ENCODE assay signal across 14 cellular contexts in the genomic region with DNA sequence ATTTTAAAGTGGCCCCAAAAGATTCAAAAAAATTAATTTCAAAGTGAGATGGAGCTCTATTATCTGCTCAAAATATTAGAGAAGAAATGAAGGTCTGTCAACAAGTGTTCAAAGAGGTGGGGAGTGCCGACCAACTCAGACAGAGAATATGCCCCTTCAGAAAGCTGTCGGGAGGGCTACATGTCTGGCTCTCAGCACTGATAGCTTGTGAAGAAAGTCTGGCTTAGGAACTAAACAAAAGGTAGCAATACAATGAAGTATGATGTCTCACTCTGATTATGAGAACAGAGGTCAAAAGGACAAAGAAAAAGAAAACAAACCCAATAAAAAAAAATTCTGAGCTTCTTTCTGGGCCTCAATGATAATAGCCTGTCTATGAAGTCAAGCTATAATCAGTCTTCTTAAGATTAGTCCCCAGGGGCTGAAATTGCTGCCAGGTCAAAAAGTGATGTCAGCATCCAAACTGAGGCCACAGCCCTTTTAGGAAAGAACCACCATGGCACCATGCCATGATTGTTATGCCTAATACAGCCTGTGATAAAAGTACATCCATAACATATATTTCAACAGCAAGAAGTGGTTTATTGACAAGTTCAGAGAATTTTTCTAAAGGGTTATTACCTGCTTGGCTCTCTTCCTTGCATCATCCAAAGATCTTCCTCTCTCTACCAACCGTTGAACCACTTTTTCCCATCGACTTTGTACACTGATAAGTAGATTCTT.
A peak's percentile ranks its signal among the peaks of the same experiment; 100 is the strongest.
DNase-seq lines count a peak whose midpoint lies in the region; ATAC-seq, FAIRE-seq and TF ChIP-seq lines count a peak whose summit lies in the region.
"Had no signal": no experiment of that assay in that cellular context is flagged by ENCODE, and none has a peak within 500 bp of the region (broad histone marks: within the 10 kb centered on the region; RNA-seq: fewer than 3 reads in every experiment).

No MANE protein-coding gene starts in this region.

- intact Hi-C loops in K562 (cut with micrococcal nuclease), result loop anchor here (5.0 kb wide), 1 partner anchor 51 kb away; no protein-coding TSS in a partner anchor
- intact Hi-C loops in Right ventricle myocardium superior (cut with DNase I), result loop anchor here (10.0 kb wide), 1 partner anchor 53 kb away; no protein-coding TSS in a partner anchor
- intact Hi-C loops in sciatic nerve (cut with DNase I), result no loop called here
- intact Hi-C loops in mucosa of descending colon (cut with DNase I, micrococcal nuclease), result no loop called here

- ATAC-seq in K562 (peak; percentile 78), Right ventricle myocardium superior (ENCODE audit: poor library complexity) (peak; percentile 77), sciatic nerve (peak; percentile 46), GM21447 (IDR thresholded peaks at IDR 0.05; ENCODE audit: unreplicated experiment) (no peak), mucosa of descending colon (no peak), foreskin keratinocyte (no peak)
- ATAC-seq: activated naive CD8-positive, alpha-beta T cell treated with anti-CD3 and anti-CD28 coated beads, Interleukin-2, amount 50 U/mL, for 24 hours had no signal

- H3K27me3 ChIP-seq in K562 (ENCODE audit: control insufficient read depth in 2 of 2, insufficient read depth in 2 of 2, low read length in 2 of 2), result no peaks in the 10 kb centered on the region
- H3K27me3 ChIP-seq in foreskin keratinocyte, result no peaks in the 10 kb centered on the region
- H3K27me3 ChIP-seq: tibial nerve had no signal

- TF ChIP-seq POLR2A in K562 (conservative IDR thresholded peaks at IDR 0.05), result no peak

- H3K4me1 ChIP-seq in HEK293 (ENCODE audit: control insufficient read depth, insufficient read depth, low read length) (peaks cover 6% of the 10 kb centered on the region; the same call in 1 of the 2 replicates), K562 (replicated peaks in 1 of 2; ENCODE audit: control insufficient read depth in 2 of 2, insufficient read depth in 2 of 2, low read length in 2 of 2) (peaks cover 0 to 4% of the 10 kb centered on the region in 2 experiments; a peak in 2 of 5 replicates), mucosa of descending colon (ENCODE audit: low read depth) (no peaks in the 10 kb centered on the region), foreskin keratinocyte (no peaks in the 10 kb centered on the region)
- H3K4me1 ChIP-seq: parathyroid adenoma had no signal

- DNase-seq in K562 (ENCODE audit: extremely low read depth in 1 of 4, low spot score in 3 of 4), result peak in 1 of 4 experiments; percentile 12
- DNase-seq in Right ventricle myocardium superior, result no peak
- no peak for DNase-seq in sciatic nerve (ENCODE audit: low spot score)
- no peak for DNase-seq in mucosa of descending colon
- no peak for DNase-seq in foreskin keratinocyte
- no peak for DNase-seq in NCI-H1694 treated with DMSO at 0.1 percent for 48 hours (lab: John Stamatoyannopoulos, UW)
- DNase-seq: activated naive CD8-positive, alpha-beta T cell treated with anti-CD3 and anti-CD28 coated beads, Interleukin-2, amount 50 U/mL, for 24 hours; CD4-positive, alpha-beta T cell; MV-4-11; NCI-H82 had no signal

- H3K27ac ChIP-seq in HEK293 (ENCODE audit: extremely low read depth, low read depth, low read length), result no peak overlapping the region
- no peak overlapping the region for H3K27ac ChIP-seq in K562 (ENCODE audit: extremely low read depth, low read depth, low read length)
- no peak overlapping the region for H3K27ac ChIP-seq in foreskin keratinocyte
- H3K27ac ChIP-seq: parathyroid adenoma had no signal

- H3K9ac ChIP-seq in K562 (ENCODE audit: insufficient read depth in 1 of 2, low read depth in 2 of 2, low read length in 2 of 2), result no peak overlapping the region
- H3K9ac ChIP-seq: parathyroid adenoma had no signal

- H3K4me3 ChIP-seq in HEK293 (ENCODE audit: low read depth, low read length) (no peak overlapping the region), K562 (no peak overlapping the region), mucosa of descending colon (no peak overlapping the region)
- H3K4me3 ChIP-seq: tibial nerve had no signal

- no peaks in the 10 kb centered on the region for H4K20me1 ChIP-seq in K562 (replicated peaks; ENCODE audit: control insufficient read depth, insufficient read depth, low read length)

- H3K9me1 ChIP-seq in K562 (ENCODE audit: control insufficient read depth, insufficient read depth, low read length), result no peaks in the 10 kb centered on the region

- peak; percentile 69; the same call in 1 of the 2 replicates for TF ChIP-seq EP300 in K562 (IDR thresholded peaks at IDR 0.05; ENCODE audit: low read length)

- H2AFZ ChIP-seq in K562 (ENCODE audit: low read depth, low read length), result no peak overlapping the region
- H2AFZ ChIP-seq: parathyroid adenoma had no signal

- no peak; a peak in 1 of 4 replicates for TF ChIP-seq RAD21 in K562 (CRISPR knock-in tag; conservative IDR thresholded peaks at IDR 0.05 in 1 of 2, IDR thresholded peaks at IDR 0.05 in 1 of 2)

- FAIRE-seq in K562 (lab: Jason Lieb, UNC), result no peak

- in situ Hi-C loops in K562 (cut with MboI), result no loop called here

- TF ChIP-seq CTCF in HEK293 (tag by site-specific recombination; IDR thresholded peaks at IDR 0.05), result no peak
- TF ChIP-seq CTCF in K562 (IDR thresholded peaks at IDR 0.05 in 2 of 3, conservative IDR thresholded peaks at IDR 0.05 in 1 of 3; ENCODE audit: insufficient read depth in 2 of 3, low read depth in 1 of 3, low read length in 3 of 3), result no peak
- TF ChIP-seq CTCF in mucosa of descending colon (IDR thresholded peaks at IDR 0.05), result no peak
- TF ChIP-seq CTCF in foreskin keratinocyte (conservative IDR thresholded peaks at IDR 0.05), result no peak

- H3K9me3 ChIP-seq in HEK293 (ENCODE audit: control insufficient read depth, insufficient read depth, low read depth, low read length) (no peaks in the 10 kb centered on the region), K562 (replicated peaks; ENCODE audit: control insufficient read depth, insufficient read depth, low read depth, low read length) (no peaks in the 10 kb centered on the region), mucosa of descending colon (no peaks in the 10 kb centered on the region)
- H3K9me3 ChIP-seq: tibial nerve had no signal

- CTCF ChIA-PET in HEK293 (lab: Yijun Ruan, JAX), result interaction anchor here (0.6 to 2.7 kb wide), 6 partner anchors 12 to 448 kb away, joined by 3 to 7 read pairs (median 4); no protein-coding TSS in a partner anchor
- CTCF ChIA-PET in K562 (lab: Yijun Ruan, JAX; ENCODE audit: low intra/inter-chr PET ratio), result no interaction called here

- no TSS peak for BruUV-seq in K562 (replicated peaks; lab: Mats Ljungman, UMichigan)

- 27% methylated on average over 4 of the region's 4 CpGs for WGBS in K562 (ENCODE audit: insufficient coverage, low coverage, missing lambda C conversion rate)

- no peak overlapping the region for H3K4me2 ChIP-seq in K562 (ENCODE audit: insufficient read depth, low read length)

- no peaks in the 10 kb centered on the region for H3K79me2 ChIP-seq in K562 (ENCODE audit: control insufficient read depth, insufficient read depth, low read length)
- H3K79me2 ChIP-seq: parathyroid adenoma had no signal

- H3K36me3 ChIP-seq in HEK293 (ENCODE audit: control insufficient read depth in 2 of 2, insufficient read depth in 1 of 2, low read length in 2 of 2) (peaks cover 39 to 52% of the 10 kb centered on the region in 2 experiments), K562 (ENCODE audit: control insufficient read depth, insufficient read depth, low read length) (peaks cover under 1% of the 10 kb centered on the region; the same call in 1 of the 3 replicates), mucosa of descending colon (ENCODE audit: low read depth) (no peaks in the 10 kb centered on the region)

- POLR2A ChIA-PET in HEK293 (lab: Yijun Ruan, JAX), result interaction anchor here (1.0 kb wide), 1 partner anchor 51 kb away, joined by 7 read pairs; no protein-coding TSS in a partner anchor
- POLR2A ChIA-PET in K562 (lab: Yijun Ruan, JAX), result interaction anchor here (0.8 to 1.2 kb wide), 2 partner anchors 43 to 50 kb away, joined by 3 to 7 read pairs; no protein-coding TSS in a partner anchor

TF ChIP-seq in HEK293, 187 proteins besides CTCF, POLR2A, EP300 and RAD21 (continues in another document):
- TF ChIP-seq AEBP2 (tag by site-specific recombination; IDR thresholded peaks at IDR 0.05; ENCODE audit: borderline replicate concordance) (no peak), ZNF664 (tag by site-specific recombination; IDR thresholded peaks at IDR 0.05) (no peak)

TF ChIP-seq in K562, 482 proteins besides CTCF, POLR2A, EP300 and RAD21 (continues in another document):
- peak in 1 of 2 experiments; percentile 9; a peak in 1 of 4 replicates for TF ChIP-seq TEAD1 (CRISPR knock-in tag; IDR thresholded peaks at IDR 0.05)
- TF ChIP-seq ILF3 (IDR thresholded peaks at IDR 0.05; ENCODE audit: borderline replicate concordance), result no peak
- no peak for TF ChIP-seq MBD2 (IDR thresholded peaks at IDR 0.05; ENCODE audit: borderline replicate concordance, low read depth)
- TF ChIP-seq GATAD2A (IDR thresholded peaks at IDR 0.05), result no peak
- TF ChIP-seq, protein P1, sequence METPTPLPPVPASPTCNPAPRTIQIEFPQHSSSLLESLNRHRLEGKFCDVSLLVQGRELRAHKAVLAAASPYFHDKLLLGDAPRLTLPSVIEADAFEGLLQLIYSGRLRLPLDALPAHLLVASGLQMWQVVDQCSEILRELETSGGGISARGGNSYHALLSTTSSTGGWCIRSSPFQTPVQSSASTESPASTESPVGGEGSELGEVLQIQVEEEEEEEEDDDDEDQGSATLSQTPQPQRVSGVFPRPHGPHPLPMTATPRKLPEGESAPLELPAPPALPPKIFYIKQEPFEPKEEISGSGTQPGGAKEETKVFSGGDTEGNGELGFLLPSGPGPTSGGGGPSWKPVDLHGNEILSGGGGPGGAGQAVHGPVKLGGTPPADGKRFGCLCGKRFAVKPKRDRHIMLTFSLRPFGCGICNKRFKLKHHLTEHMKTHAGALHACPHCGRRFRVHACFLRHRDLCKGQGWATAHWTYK (CRISPR knock-in tag; IDR thresholded peaks at IDR 0.05), result 0 out of 2 replicates have a peak, but pooled peaks have one; percentile 24
- TF ChIP-seq HBP1 (CRISPR knock-in tag; IDR thresholded peaks at IDR 0.05), result 0 out of 2 replicates have a peak, but pooled peaks have one; percentile 9
- TF ChIP-seq RBM17 (IDR thresholded peaks at IDR 0.05; ENCODE audit: borderline replicate concordance, low read depth, low read length), result no peak

Comparison
In these comparisons a context has a peak if more than half of its experiments do, and no peak if none do; other contexts are left out.
1. ATAC-seq: peak in K562 (single experiment), Right ventricle myocardium superior (single experiment) and sciatic nerve (single experiment); none in GM21447 (single experiment), mucosa of descending colon (single experiment) and foreskin keratinocyte (single experiment).
2. intact Hi-C loops: an anchor here in K562 (5.0 kb wide) and Right ventricle myocardium superior (10.0 kb wide); none called in sciatic nerve and mucosa of descending colon.
3. Of the 44 proteins assayed by ChIP-seq in both K562 and HEK293: peak only in K562: ZNF175; only in HEK293: PRDM10, ZNF174, ZNF24, ZNF398 and ZNF639; in both: ZEB2; in neither: 37.